In genomic region chr5:6343951-6344596, GRCh38 we compare ENCODE assay signal across 22 cellular contexts.
"Had no signal": no experiment of that assay in that cellular context is flagged by ENCODE, and none has a peak within 500 bp of the region (broad histone marks: within the 10 kb centered on the region; RNA-seq: fewer than 3 reads in every experiment).

No MANE protein-coding gene starts in this region.

- H3K4me1 ChIP-seq: foreskin keratinocyte, gastroesophageal sphincter, heart left ventricle, neural progenitor cell, prostate gland, right atrium auricular region, spleen, testis, tibial artery had no signal

- H3K79me2 ChIP-seq: hepatocyte had no signal

- DNase-seq: dorsolateral prefrontal cortex; effector CD4-positive, alpha-beta T cell; foreskin keratinocyte; heart left ventricle; kidney; naive thymus-derived CD4-positive, alpha-beta T cell; nucleus accumbens; spleen; stimulated activated CD4-positive, alpha-beta T cell treated with anti-CD3 and anti-CD28 coated beads, Interleukin-4, amount 100 ng/mL, for 4 hours; stimulated activated naive CD8-positive, alpha-beta T cell treated with anti-CD3 and anti-CD28 coated beads, Interleukin-15, Interleukin-2, amounts not matched to agents 100 U/mL and 50 U/mL, for 24 hours; testis; tibial artery had no signal

- ATAC-seq: foreskin keratinocyte; gastroesophageal sphincter; heart left ventricle; left lobe of liver; naive thymus-derived CD4-positive, alpha-beta T cell; stimulated activated memory B cell treated with anti-CD40 and anti-IgM and Interleukin-4, amounts not matched to agents 10 μg/mL and 1 μg/mL and 100 μg/mL, for 72 hours; stimulated activated naive CD8-positive, alpha-beta T cell treated with anti-CD3 and anti-CD28 coated beads, Interleukin-15, Interleukin-2, amounts not matched to agents 100 U/mL and 50 U/mL, for 24 hours had no signal

- H3K4me2 ChIP-seq: hepatocyte, neural progenitor cell had no signal

- H3K4me3 ChIP-seq: dorsolateral prefrontal cortex, gastroesophageal sphincter, heart left ventricle, hepatocyte, lung, neural progenitor cell, prostate gland, right atrium auricular region, skin epidermis, spleen, testis, tibial artery had no signal

- H3K36me3 ChIP-seq: heart left ventricle, neural progenitor cell, prostate gland, right atrium auricular region, spleen, tibial artery had no signal

- H3K27ac ChIP-seq: foreskin keratinocyte, gastroesophageal sphincter, heart left ventricle, hepatocyte, neural progenitor cell, prostate gland, right atrium auricular region, skin epidermis, spleen, testis, tibial artery had no signal

- H2AFZ ChIP-seq: hepatocyte, neural progenitor cell had no signal

- FAIRE-seq: colon, kidney had no signal

- H3K9ac ChIP-seq: neural progenitor cell had no signal

- H3K27me3 ChIP-seq: dorsolateral prefrontal cortex, foreskin keratinocyte, gastroesophageal sphincter, heart left ventricle, hepatocyte, right atrium auricular region, spleen, testis, tibial artery had no signal

- H3K9me3 ChIP-seq: gastroesophageal sphincter, heart left ventricle, prostate gland, right atrium auricular region, spleen, testis, tibial artery had no signal
